ENCODE assay signal across 1 cellular context in the genomic region with DNA sequence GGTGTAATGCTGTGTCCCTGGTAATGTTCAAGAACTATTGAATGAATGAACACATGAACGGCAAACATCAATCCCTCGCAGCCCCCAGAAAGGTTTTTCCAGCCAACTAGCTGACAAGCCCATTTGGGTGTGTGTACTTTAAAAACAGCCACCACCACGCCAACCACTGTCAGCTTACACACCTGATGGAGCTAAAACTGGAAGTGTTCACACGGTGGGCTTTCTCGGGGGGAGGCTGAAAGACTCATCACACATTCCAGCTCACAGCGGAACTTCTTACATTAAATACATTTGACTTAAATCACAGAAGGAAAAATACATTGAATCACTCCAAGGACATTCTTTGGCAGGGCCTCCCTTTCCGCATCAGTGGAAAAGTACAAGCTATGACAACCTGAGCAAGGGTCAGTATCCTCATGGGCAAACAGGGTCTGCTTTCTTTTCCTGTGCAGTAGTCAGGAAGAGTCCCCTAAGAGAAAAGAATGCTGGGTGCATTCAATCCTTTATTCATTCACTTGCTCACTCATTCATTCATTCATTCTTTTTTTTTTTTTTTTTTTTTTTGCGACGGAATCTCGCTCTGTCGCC.
TF ChIP-seq lines count a peak whose summit lies in the region.

No MANE protein-coding gene starts in this region.

TF ChIP-seq in HepG2, 621 proteins besides CTCF, POLR2A, EP300 and RAD21 (continues in another document):
- TF ChIP-seq ASH2L (IDR thresholded peaks at IDR 0.05; ENCODE audit: insufficient read length, low read depth, low read length), result peak; percentile 48
- no peak for TF ChIP-seq SUZ12 (IDR thresholded peaks at IDR 0.05; ENCODE audit: low read depth, low read length)
- no peak for TF ChIP-seq TRIM24 (CRISPR knock-in tag; IDR thresholded peaks at IDR 0.05)
- TF ChIP-seq FOXK1 (CRISPR knock-in tag; IDR thresholded peaks at IDR 0.05; ENCODE audit: borderline replicate concordance, low read depth), result no peak
- no peak for TF ChIP-seq ZNF766 (CRISPR knock-in tag; IDR thresholded peaks at IDR 0.05; ENCODE audit: borderline replicate concordance)
- TF ChIP-seq ZNF224 (CRISPR knock-in tag; IDR thresholded peaks at IDR 0.05), result no peak
- TF ChIP-seq ZNF24 (IDR thresholded peaks at IDR 0.05), result peak; percentile 95
- TF ChIP-seq FIP1L1 (IDR thresholded peaks at IDR 0.05; ENCODE audit: borderline replicate concordance, insufficient read depth, low read depth, low read length), result no peak
- TF ChIP-seq PAX8 (CRISPR knock-in tag; IDR thresholded peaks at IDR 0.05; ENCODE audit: borderline replicate concordance), result no peak
- TF ChIP-seq NFE2 (CRISPR knock-in tag; IDR thresholded peaks at IDR 0.05), result no peak
- TF ChIP-seq RBM39 (IDR thresholded peaks at IDR 0.05; ENCODE audit: low read depth, low read length, poor library complexity, severe bottlenecking), result no peak
- TF ChIP-seq RAD51 (IDR thresholded peaks at IDR 0.05; ENCODE audit: borderline replicate concordance), result no peak
- no peak for TF ChIP-seq MIXL1 (CRISPR knock-in tag; IDR thresholded peaks at IDR 0.05)
- no peak for TF ChIP-seq MNT (IDR thresholded peaks at IDR 0.05)
- TF ChIP-seq AGO2 (optimal IDR thresholded peaks at IDR 0.05; ENCODE audit: low read depth, low read length), result no peak
- no peak for TF ChIP-seq SOX5 (CRISPR knock-in tag; IDR thresholded peaks at IDR 0.05; ENCODE audit: borderline replicate concordance)
- TF ChIP-seq ISL2 (CRISPR knock-in tag; IDR thresholded peaks at IDR 0.05), result no peak
- no peak for TF ChIP-seq ADNP (CRISPR knock-in tag; IDR thresholded peaks at IDR 0.05)
- no peak for TF ChIP-seq ZFP82 (CRISPR knock-in tag; IDR thresholded peaks at IDR 0.05; ENCODE audit: borderline replicate concordance)
- TF ChIP-seq TOE1 (CRISPR knock-in tag; IDR thresholded peaks at IDR 0.05), result no peak
- no peak for TF ChIP-seq PPARG (CRISPR knock-in tag; conservative IDR thresholded peaks at IDR 0.05)
- TF ChIP-seq ZBTB43 (CRISPR knock-in tag; conservative IDR thresholded peaks at IDR 0.05), result no peak
- no peak for TF ChIP-seq RCOR2 (CRISPR knock-in tag; IDR thresholded peaks at IDR 0.05)
- TF ChIP-seq RNF2 (conservative IDR thresholded peaks at IDR 0.05; ENCODE audit: low read depth), result no peak
- TF ChIP-seq ZNF34 (CRISPR knock-in tag; IDR thresholded peaks at IDR 0.05; ENCODE audit: borderline replicate concordance), result no peak
- no peak for TF ChIP-seq MBD4 (IDR thresholded peaks at IDR 0.05; ENCODE audit: borderline replicate concordance, low read length)
- TF ChIP-seq, protein P1, sequence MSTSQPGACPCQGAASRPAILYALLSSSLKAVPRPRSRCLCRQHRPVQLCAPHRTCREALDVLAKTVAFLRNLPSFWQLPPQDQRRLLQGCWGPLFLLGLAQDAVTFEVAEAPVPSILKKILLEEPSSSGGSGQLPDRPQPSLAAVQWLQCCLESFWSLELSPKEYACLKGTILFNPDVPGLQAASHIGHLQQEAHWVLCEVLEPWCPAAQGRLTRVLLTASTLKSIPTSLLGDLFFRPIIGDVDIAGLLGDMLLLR (CRISPR knock-in tag; IDR thresholded peaks at IDR 0.05), result no peak
- TF ChIP-seq ZZZ3 (CRISPR knock-in tag; IDR thresholded peaks at IDR 0.05; ENCODE audit: borderline replicate concordance), result no peak
- TF ChIP-seq SRF (IDR thresholded peaks at IDR 0.05; ENCODE audit: low read depth, low read length), result no peak
- no peak for TF ChIP-seq TRAFD1 (CRISPR knock-in tag; IDR thresholded peaks at IDR 0.05; ENCODE audit: borderline replicate concordance)
- no peak for TF ChIP-seq SPEN (CRISPR knock-in tag; IDR thresholded peaks at IDR 0.05; ENCODE audit: low read depth)
- no peak for TF ChIP-seq MIER3 (CRISPR knock-in tag; IDR thresholded peaks at IDR 0.05; ENCODE audit: borderline replicate concordance)
- TF ChIP-seq FOXP1 (IDR thresholded peaks at IDR 0.05), result no peak
- no peak for TF ChIP-seq FOXP1 (CRISPR knock-in tag; IDR thresholded peaks at IDR 0.05)
- TF ChIP-seq NFIC (IDR thresholded peaks at IDR 0.05; ENCODE audit: low read length), result peak; percentile 29; the same call in 1 of the 2 replicates
- no peak for TF ChIP-seq RFX3 (CRISPR knock-in tag; IDR thresholded peaks at IDR 0.05)
- TF ChIP-seq ATRX (CRISPR knock-in tag; IDR thresholded peaks at IDR 0.05; ENCODE audit: borderline replicate concordance), result no peak
- no peak for TF ChIP-seq SNAI1 (CRISPR knock-in tag; IDR thresholded peaks at IDR 0.05; ENCODE audit: borderline replicate concordance)
- peak; percentile 14; the same call in 1 of the 2 replicates for TF ChIP-seq PATZ1 (CRISPR knock-in tag; IDR thresholded peaks at IDR 0.05)
- TF ChIP-seq ZNF530 (CRISPR knock-in tag; IDR thresholded peaks at IDR 0.05; ENCODE audit: low read depth), result no peak
- no peak for TF ChIP-seq ZNF326 (CRISPR knock-in tag; IDR thresholded peaks at IDR 0.05; ENCODE audit: borderline replicate concordance)
- no peak for TF ChIP-seq ZNF33A (CRISPR knock-in tag; IDR thresholded peaks at IDR 0.05; ENCODE audit: borderline replicate concordance)
- no peak for TF ChIP-seq ZFP36L1 (CRISPR knock-in tag; IDR thresholded peaks at IDR 0.05)
- peak; percentile 37 for TF ChIP-seq RXRB (CRISPR knock-in tag; IDR thresholded peaks at IDR 0.05; ENCODE audit: borderline replicate concordance)
- TF ChIP-seq ZNF20 (CRISPR knock-in tag; IDR thresholded peaks at IDR 0.05), result no peak
- TF ChIP-seq, protein P2, sequence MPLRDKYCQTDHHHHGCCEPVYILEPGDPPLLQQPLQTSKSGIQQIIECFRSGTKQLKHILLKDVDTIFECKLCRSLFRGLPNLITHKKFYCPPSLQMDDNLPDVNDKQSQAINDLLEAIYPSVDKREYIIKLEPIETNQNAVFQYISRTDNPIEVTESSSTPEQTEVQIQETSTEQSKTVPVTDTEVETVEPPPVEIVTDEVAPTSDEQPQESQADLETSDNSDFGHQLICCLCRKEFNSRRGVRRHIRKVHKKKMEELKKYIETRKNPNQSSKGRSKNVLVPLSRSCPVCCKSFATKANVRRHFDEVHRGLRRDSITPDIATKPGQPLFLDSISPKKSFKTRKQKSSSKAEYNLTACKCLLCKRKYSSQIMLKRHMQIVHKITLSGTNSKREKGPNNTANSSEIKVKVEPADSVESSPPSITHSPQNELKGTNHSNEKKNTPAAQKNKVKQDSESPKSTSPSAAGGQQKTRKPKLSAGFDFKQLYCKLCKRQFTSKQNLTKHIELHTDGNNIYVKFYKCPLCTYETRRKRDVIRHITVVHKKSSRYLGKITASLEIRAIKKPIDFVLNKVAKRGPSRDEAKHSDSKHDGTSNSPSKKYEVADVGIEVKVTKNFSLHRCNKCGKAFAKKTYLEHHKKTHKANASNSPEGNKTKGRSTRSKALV (CRISPR knock-in tag; IDR thresholded peaks at IDR 0.05), result no peak
- TF ChIP-seq CREB3 (CRISPR knock-in tag; IDR thresholded peaks at IDR 0.05), result no peak
- TF ChIP-seq XRCC5 (optimal IDR thresholded peaks at IDR 0.05; ENCODE audit: low read length), result no peak
- TF ChIP-seq, protein P3, sequence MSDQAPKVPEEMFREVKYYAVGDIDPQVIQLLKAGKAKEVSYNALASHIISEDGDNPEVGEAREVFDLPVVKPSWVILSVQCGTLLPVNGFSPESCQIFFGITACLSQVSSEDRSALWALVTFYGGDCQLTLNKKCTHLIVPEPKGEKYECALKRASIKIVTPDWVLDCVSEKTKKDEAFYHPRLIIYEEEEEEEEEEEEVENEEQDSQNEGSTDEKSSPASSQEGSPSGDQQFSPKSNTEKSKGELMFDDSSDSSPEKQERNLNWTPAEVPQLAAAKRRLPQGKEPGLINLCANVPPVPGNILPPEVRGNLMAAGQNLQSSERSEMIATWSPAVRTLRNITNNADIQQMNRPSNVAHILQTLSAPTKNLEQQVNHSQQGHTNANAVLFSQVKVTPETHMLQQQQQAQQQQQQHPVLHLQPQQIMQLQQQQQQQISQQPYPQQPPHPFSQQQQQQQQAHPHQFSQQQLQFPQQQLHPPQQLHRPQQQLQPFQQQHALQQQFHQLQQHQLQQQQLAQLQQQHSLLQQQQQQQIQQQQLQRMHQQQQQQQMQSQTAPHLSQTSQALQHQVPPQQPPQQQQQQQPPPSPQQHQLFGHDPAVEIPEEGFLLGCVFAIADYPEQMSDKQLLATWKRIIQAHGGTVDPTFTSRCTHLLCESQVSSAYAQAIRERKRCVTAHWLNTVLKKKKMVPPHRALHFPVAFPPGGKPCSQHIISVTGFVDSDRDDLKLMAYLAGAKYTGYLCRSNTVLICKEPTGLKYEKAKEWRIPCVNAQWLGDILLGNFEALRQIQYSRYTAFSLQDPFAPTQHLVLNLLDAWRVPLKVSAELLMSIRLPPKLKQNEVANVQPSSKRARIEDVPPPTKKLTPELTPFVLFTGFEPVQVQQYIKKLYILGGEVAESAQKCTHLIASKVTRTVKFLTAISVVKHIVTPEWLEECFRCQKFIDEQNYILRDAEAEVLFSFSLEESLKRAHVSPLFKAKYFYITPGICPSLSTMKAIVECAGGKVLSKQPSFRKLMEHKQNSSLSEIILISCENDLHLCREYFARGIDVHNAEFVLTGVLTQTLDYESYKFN (CRISPR knock-in tag; conservative IDR thresholded peaks at IDR 0.05), result peak; percentile 74
- TF ChIP-seq CBX2 (IDR thresholded peaks at IDR 0.05; ENCODE audit: low read depth, low read length), result no peak
- TF ChIP-seq CBX2 (CRISPR knock-in tag; IDR thresholded peaks at IDR 0.05; ENCODE audit: low read depth), result no peak
- TF ChIP-seq RBM22 (optimal IDR thresholded peaks at IDR 0.05; ENCODE audit: low read length), result no peak
- no peak for TF ChIP-seq YEATS2 (CRISPR knock-in tag; IDR thresholded peaks at IDR 0.05; ENCODE audit: borderline replicate concordance)
- TF ChIP-seq KMT2A (CRISPR knock-in tag; IDR thresholded peaks at IDR 0.05), result no peak
- no peak for TF ChIP-seq SAP130 (CRISPR knock-in tag; IDR thresholded peaks at IDR 0.05; ENCODE audit: low read depth)
- no peak for TF ChIP-seq DPF2 (CRISPR knock-in tag; IDR thresholded peaks at IDR 0.05; ENCODE audit: borderline replicate concordance, low read depth)
- no peak for TF ChIP-seq ZGPAT (CRISPR knock-in tag; IDR thresholded peaks at IDR 0.05)
